Comparison of ENCODE assay signal across 11 cellular contexts in genomic region chr5:88938488-88938887, GRCh38.
"Had no signal": no experiment of that assay in that cellular context is flagged by ENCODE, and none has a peak within 500 bp of the region (broad histone marks: within the 10 kb centered on the region; RNA-seq: fewer than 3 reads in every experiment).

No MANE protein-coding gene starts in this region.

- H3K4me3 ChIP-seq: right atrium auricular region, SK-N-MC, upper lobe of right lung had no signal

- H3K4me1 ChIP-seq: right atrium auricular region had no signal

- ATAC-seq: effector memory CD8-positive, alpha-beta T cell; left ventricle myocardium superior; upper lobe of right lung had no signal

- H3K27me3 ChIP-seq: brain microvascular endothelial cell, right atrium auricular region, upper lobe of right lung had no signal

- DNase-seq: activated CD4-positive, alpha-beta T cell treated with anti-CD3 and anti-CD28 coated beads, Interleukin-2, amount 10 ng/mL, durations not matched to agents 7 days and 5 days; activated naive CD4-positive, alpha-beta T cell treated with Interleukin-2 at 50 U/mL for 16 hours; anterior cingulate cortex; brain microvascular endothelial cell; effector memory CD8-positive, alpha-beta T cell; left ventricle myocardium superior; naive B cell; small intestine; upper lobe of right lung had no signal

- H3K27ac ChIP-seq: brain microvascular endothelial cell, right atrium auricular region, SK-N-MC, upper lobe of right lung had no signal

- H3K36me3 ChIP-seq: brain microvascular endothelial cell, right atrium auricular region, upper lobe of right lung had no signal

- H3K9me3 ChIP-seq: right atrium auricular region, upper lobe of right lung had no signal
